2 cellular contexts compared by ENCODE assay signal in the genomic region with DNA sequence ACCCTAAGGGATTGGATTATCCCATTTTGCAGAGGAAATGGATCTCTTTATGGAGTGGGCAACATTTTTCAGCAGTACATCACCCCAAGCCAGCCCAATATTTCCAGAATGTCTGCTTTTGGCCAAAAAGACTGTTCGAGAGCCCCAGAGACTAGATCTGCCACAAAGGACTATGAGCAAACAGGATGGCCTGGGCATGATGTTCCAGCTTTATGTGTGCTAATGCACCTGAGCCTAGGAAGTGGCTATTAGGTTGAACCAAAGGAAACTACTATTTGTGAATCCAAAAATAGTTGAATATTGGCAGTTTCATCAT.
TF ChIP-seq lines count a peak whose summit lies in the region.

No MANE protein-coding gene starts in this region.

TF ChIP-seq in HCT116, 20 proteins besides CTCF, POLR2A, EP300 and RAD21 (continued from another document):
- no peak for TF ChIP-seq ZNF274 (IDR thresholded peaks at IDR 0.05; ENCODE audit: low read depth, low read length)
- no peak for TF ChIP-seq EZH2phosphoT487 (IDR thresholded peaks at IDR 0.05; ENCODE audit: borderline replicate concordance)
- TF ChIP-seq JUND (IDR thresholded peaks at IDR 0.05), result no peak
- TF ChIP-seq, protein P1, sequence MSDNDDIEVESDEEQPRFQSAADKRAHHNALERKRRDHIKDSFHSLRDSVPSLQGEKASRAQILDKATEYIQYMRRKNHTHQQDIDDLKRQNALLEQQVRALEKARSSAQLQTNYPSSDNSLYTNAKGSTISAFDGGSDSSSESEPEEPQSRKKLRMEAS (IDR thresholded peaks at IDR 0.05), result no peak
- TF ChIP-seq YY1 (IDR thresholded peaks at IDR 0.05; ENCODE audit: extremely low read depth, insufficient replicate concordance, low read depth, low read length), result no peak
- no peak for TF ChIP-seq TCF7L2 (IDR thresholded peaks at IDR 0.05; ENCODE audit: borderline replicate concordance, extremely low read depth, insufficient read depth, insufficient read length)
- TF ChIP-seq, protein P2, sequence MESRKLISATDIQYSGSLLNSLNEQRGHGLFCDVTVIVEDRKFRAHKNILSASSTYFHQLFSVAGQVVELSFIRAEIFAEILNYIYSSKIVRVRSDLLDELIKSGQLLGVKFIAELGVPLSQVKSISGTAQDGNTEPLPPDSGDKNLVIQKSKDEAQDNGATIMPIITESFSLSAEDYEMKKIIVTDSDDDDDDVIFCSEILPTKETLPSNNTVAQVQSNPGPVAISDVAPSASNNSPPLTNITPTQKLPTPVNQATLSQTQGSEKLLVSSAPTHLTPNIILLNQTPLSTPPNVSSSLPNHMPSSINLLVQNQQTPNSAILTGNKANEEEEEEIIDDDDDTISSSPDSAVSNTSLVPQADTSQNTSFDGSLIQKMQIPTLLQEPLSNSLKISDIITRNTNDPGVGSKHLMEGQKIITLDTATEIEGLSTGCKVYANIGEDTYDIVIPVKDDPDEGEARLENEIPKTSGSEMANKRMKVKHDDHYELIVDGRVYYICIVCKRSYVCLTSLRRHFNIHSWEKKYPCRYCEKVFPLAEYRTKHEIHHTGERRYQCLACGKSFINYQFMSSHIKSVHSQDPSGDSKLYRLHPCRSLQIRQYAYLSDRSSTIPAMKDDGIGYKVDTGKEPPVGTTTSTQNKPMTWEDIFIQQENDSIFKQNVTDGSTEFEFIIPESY (IDR thresholded peaks at IDR 0.05; ENCODE audit: extremely low read depth, insufficient replicate concordance, low read length), result no peak

TF ChIP-seq in neural cell, 6 proteins besides CTCF, POLR2A, EP300 and RAD21 (continued from another document):
- TF ChIP-seq REST (IDR thresholded peaks at IDR 0.05; ENCODE audit: borderline replicate concordance) (no peak), POLR2AphosphoS5 (IDR thresholded peaks at IDR 0.05) (no peak), MXI1 (conservative IDR thresholded peaks at IDR 0.05; ENCODE audit: poor library complexity, severe bottlenecking) (no peak), TAF1 (IDR thresholded peaks at IDR 0.05; ENCODE audit: low read depth) (no peak)
